ENCODE assay signal across 25 cellular contexts in the genomic region with DNA sequence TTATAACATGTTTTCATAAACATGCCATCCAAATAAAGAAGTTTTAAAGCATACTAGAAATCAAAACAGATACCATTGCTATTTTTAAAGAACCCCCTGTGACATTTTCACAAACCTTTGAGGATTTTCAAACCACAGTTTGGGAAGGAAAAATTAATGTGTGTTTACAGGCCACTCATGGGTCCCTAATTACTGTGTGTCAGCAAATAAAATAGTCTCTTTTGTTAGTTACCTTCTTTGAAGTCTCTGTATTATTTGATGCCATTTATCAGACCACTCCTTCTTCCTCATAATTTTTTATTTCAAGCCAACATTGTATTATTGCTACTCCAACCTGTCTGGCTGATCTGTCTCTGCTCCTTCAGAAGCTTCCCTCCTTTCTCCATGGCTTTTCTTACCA.
"Had no signal": no experiment of that assay in that cellular context is flagged by ENCODE, and none has a peak within 500 bp of the region (broad histone marks: within the 10 kb centered on the region; RNA-seq: fewer than 3 reads in every experiment).

No MANE protein-coding gene starts in this region.

- H3K4me1 ChIP-seq: left lung, lower lobe of right lung, right atrium auricular region, stomach, testis, thyroid gland, transverse colon, upper lobe of left lung, vagina had no signal

- ATAC-seq: left colon; left lung; lower lobe of right lung; naive thymus-derived CD8-positive, alpha-beta T cell; sciatic nerve; stimulated activated naive B cell treated with anti-CD40 and anti-IgM and Interleukin-4, amounts not matched to agents 10 μg/mL and 1 μg/mL and 100 μg/mL, for 72 hours; stimulated activated naive CD8-positive, alpha-beta T cell treated with anti-CD3 and anti-CD28 coated beads, Interleukin-15, Interleukin-2, amounts not matched to agents 100 U/mL and 50 U/mL, for 24 hours had no signal

- H3K27ac ChIP-seq: left lung, lower lobe of right lung, right atrium auricular region, skin epidermis, stomach, testis, thyroid gland, transverse colon, upper lobe of left lung, vagina had no signal

- H3K36me3 ChIP-seq: left lung, lower lobe of right lung, right atrium auricular region, stomach, thyroid gland, transverse colon, upper lobe of left lung, vagina had no signal

- H3K27me3 ChIP-seq: left lung, right atrium auricular region, stomach, testis, thyroid gland, transverse colon, upper lobe of left lung, vagina had no signal

- H3K9me3 ChIP-seq: left lung, lower lobe of right lung, right atrium auricular region, stomach, testis, thyroid gland, transverse colon, upper lobe of left lung, vagina had no signal

- FAIRE-seq: islet of Langerhans, kidney had no signal

- H3K4me3 ChIP-seq: left lung, lower lobe of right lung, right atrium auricular region, skin epidermis, stomach, testis, thyroid gland, transverse colon, upper lobe of left lung, vagina had no signal

- DNase-seq: immature natural killer cell; kidney; left colon; lower lobe of right lung; mammary epithelial cell; mesenchymal stem cell; naive thymus-derived CD8-positive, alpha-beta T cell; occipital lobe; stimulated activated CD4-positive, alpha-beta T cell treated with anti-CD3 and anti-CD28 coated beads, Interleukin-12 subunit alpha, Interleukin-12 subunit beta, amount 100 ng/mL, for 4 hours; stimulated activated CD4-positive, alpha-beta T cell treated with anti-CD3 and anti-CD28 coated beads, Interleukin-15, amount 100 ng/mL, for 24 hours; stimulated activated CD4-positive, alpha-beta T cell treated with anti-CD3 and anti-CD28 coated beads, Interleukin-2, amount 100 ng/mL, for 24 hours; stimulated activated CD4-positive, alpha-beta T cell treated with anti-CD3 and anti-CD28 coated beads, Interleukin-4, amount 100 ng/mL, for 1 hour; stimulated activated naive B cell treated with anti-CD40 and anti-IgM and Interleukin-4, amounts not matched to agents 10 μg/mL and 1 μg/mL and 100 μg/mL, for 72 hours; stimulated activated naive CD8-positive, alpha-beta T cell treated with anti-CD3 and anti-CD28 coated beads, Interleukin-15, Interleukin-2, amounts not matched to agents 100 U/mL and 50 U/mL, for 24 hours; stomach; testis; thyroid gland; transverse colon; upper lobe of left lung had no signal
